ENCODE assay signal across 8 cellular contexts in the genomic region with DNA sequence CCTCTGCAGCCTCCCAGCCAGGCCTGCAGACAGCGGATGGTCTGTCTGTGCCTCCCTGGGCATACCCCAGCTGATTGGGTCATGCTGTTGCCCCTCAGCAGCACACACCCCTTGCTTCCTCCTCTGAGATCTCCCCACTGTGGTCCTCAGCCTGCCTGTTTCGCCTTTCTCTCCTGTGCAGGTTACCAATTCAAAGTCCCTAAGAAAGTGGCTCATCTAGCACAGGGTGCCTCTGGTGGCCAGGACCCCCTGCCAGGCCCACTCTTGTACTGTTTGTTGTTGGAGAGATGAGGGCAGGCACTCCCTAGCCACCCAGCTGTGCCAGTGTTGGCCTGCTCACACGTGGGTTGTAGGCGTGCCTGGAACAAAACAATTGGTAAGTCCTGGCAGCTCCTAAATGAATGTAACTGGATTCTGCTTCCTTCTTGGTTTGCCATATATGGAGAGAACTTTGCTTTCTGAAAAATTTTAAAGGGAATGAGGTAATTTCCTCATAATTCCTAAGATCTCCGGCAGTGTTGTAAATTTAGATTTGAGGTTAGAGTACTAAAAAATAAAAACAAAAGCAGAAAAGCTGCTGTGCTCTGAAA.
A peak's percentile ranks its signal among the peaks of the same experiment; 100 is the strongest.
DNase-seq lines count a peak whose midpoint lies in the region; ATAC-seq and TF ChIP-seq lines count a peak whose summit lies in the region.

No MANE protein-coding gene starts in this region.

- H3K4me1 Mint-ChIP-seq in osteocyte (ENCODE audit: unreplicated experiment), result peaks cover 41% of the 10 kb centered on the region

- no peaks in the 10 kb centered on the region for H3K9me3 Mint-ChIP-seq in osteocyte (ENCODE audit: unreplicated experiment)

- H3K4me3 ChIP-seq in fibroblast of mammary gland (ENCODE audit: control insufficient read depth, low read depth, low read length), result no peak overlapping the region

- H3K4me3 Mint-ChIP-seq in osteocyte (ENCODE audit: unreplicated experiment), result peak overlapping the region; percentile 57

- ATAC-seq in HG03045 (IDR thresholded peaks at IDR 0.05; ENCODE audit: unreplicated experiment) (no peak), HG03139 (IDR thresholded peaks at IDR 0.05; ENCODE audit: unreplicated experiment) (no peak)

- peak overlapping the region; percentile 92 for H3K27ac Mint-ChIP-seq in osteocyte (ENCODE audit: unreplicated experiment)

- H3K36me3 Mint-ChIP-seq in osteocyte (ENCODE audit: unreplicated experiment), result no peaks in the 10 kb centered on the region

- DNase-seq in Daoy (ENCODE audit: low read depth) (peak; percentile 86), NCI-H345 treated with DMSO at 0.1 percent for 48 hours (lab: John Stamatoyannopoulos, UW; ENCODE audit: unreplicated experiment) (peak; percentile 69), fibroblast of mammary gland (ENCODE audit: low read depth) (peak; percentile 67), osteocyte (ENCODE audit: extremely low spot score, unreplicated experiment) (no peak), SK-N-DZ (ENCODE audit: low spot score) (no peak)
- no peak for DNase-seq in activated effector memory CD4-positive, alpha-beta T cell treated with anti-CD3 and anti-CD28 coated beads, Interleukin-2, amount 50 U/mL, for 16 hours

- H3K27me3 Mint-ChIP-seq in osteocyte (ENCODE audit: unreplicated experiment), result no peaks in the 10 kb centered on the region

- no peak for TF ChIP-seq CTCF in fibroblast of mammary gland (conservative IDR thresholded peaks at IDR 0.05; ENCODE audit: control insufficient read depth, insufficient read depth, low read depth, low read length)
- TF ChIP-seq CTCF in osteocyte (IDR thresholded peaks at IDR 0.05), result no peak

Comparison
In these comparisons a context has a peak if more than half of its experiments do, and no peak if none do; other contexts are left out.
1. DNase-seq: peak in Daoy (single experiment), NCI-H345 treated with DMSO at 0.1 percent for 48 hours (single experiment) and fibroblast of mammary gland (single experiment); none in osteocyte (single experiment), activated effector memory CD4-positive, alpha-beta T cell treated with anti-CD3 and anti-CD28 coated beads, Interleukin-2, amount 50 U/mL, for 16 hours (single experiment) and SK-N-DZ (single experiment).